Comparison of ENCODE assay signal across 29 cellular contexts in genomic region chr19:44620667-44621066, GRCh38. TPM values are rescaled to one million over a fixed set of nuclear protein-coding genes. Genes with fewer than 3 reads are reported as not detected.
"Had no signal": no experiment of that assay in that cellular context is flagged by ENCODE, and none has a peak within 500 bp of the region (broad histone marks: within the 10 kb centered on the region; RNA-seq: fewer than 3 reads in every experiment).

No MANE protein-coding gene starts in this region.

- H3K27ac ChIP-seq: adrenal gland, ascending aorta, breast epithelium, colonic mucosa, dorsolateral prefrontal cortex, sigmoid colon, transverse colon had no signal

- H3K4me1 ChIP-seq: adrenal gland, ascending aorta, breast epithelium, colonic mucosa, sigmoid colon had no signal

- ATAC-seq: stimulated activated naive B cell treated with anti-CD40 and anti-IgM and Interleukin-4, amounts not matched to agents 10 μg/mL and 1 μg/mL and 100 μg/mL, for 72 hours; WTC11 had no signal

- DNase-seq: activated CD8-positive, alpha-beta memory T cell treated with anti-CD3 and anti-CD28 coated beads for 24 hours; activated CD8-positive, alpha-beta memory T cell treated with anti-CD3 and anti-CD28 coated beads, Interleukin-2, amount 50 U/mL, for 4 hours; activated naive CD4-positive, alpha-beta T cell; activated T-cell treated with anti-CD3 and anti-CD28 coated beads, Interleukin-2, amount 50 U/mL, for 24 hours; adrenal gland; colonic mucosa; dorsolateral prefrontal cortex; foreskin melanocyte; glutamatergic neuron; hippocampal formation; mesendoderm; naive B cell; occipital lobe; posterior cingulate gyrus; sigmoid colon; stimulated activated CD4-positive, alpha-beta T cell treated with anti-CD3 and anti-CD28 coated beads, Interleukin-15, amount 100 ng/mL, for 24 hours; stimulated activated naive B cell treated with anti-CD40 and anti-IgM and Interleukin-4, amounts not matched to agents 10 μg/mL and 1 μg/mL and 100 μg/mL, for 72 hours; T-helper 9 cell; transverse colon had no signal

- H3K9me3 ChIP-seq: adrenal gland, ascending aorta, breast epithelium, colonic mucosa, sigmoid colon, transverse colon had no signal

- H3K4me3 ChIP-seq: adrenal gland, ascending aorta, breast epithelium, colonic mucosa, dorsolateral prefrontal cortex, sigmoid colon, smooth muscle cell, transverse colon had no signal

- H3K36me3 ChIP-seq: adrenal gland, ascending aorta, breast epithelium, colonic mucosa, sigmoid colon, transverse colon had no signal

- FAIRE-seq: urothelium cell line had no signal

- H3K27me3 ChIP-seq: adrenal gland, ascending aorta, breast epithelium, colonic mucosa, dorsolateral prefrontal cortex, sigmoid colon, transverse colon had no signal

RNA-seq across cellular contexts. Expression of gene IGSF23, which starts 7.3 kb away (rescaled TPM):
- total RNA-seq: activated T-helper 2 cell treated with anti-CD3 and anti-CD28 coated beads, Interferon-gamma antibody, Interleukin-2, Interleukin-4, amounts not matched to agents 10 μg/mL and 5 μg/mL and 100 μg/mL, durations not matched to agents 14 hours and 24 hours and 36 hours; adrenal gland; ascending aorta; breast epithelium; colonic mucosa; dorsolateral prefrontal cortex; lower leg skin; mucosa of gallbladder; occipital lobe; sigmoid colon; smooth muscle cell; T-helper 1 cell treated with Interleukin-12 subunit alpha and Interleukin-12 subunit beta and Interleukin-4 antibody, amounts not matched to agents 30 ng/mL and 1 ng/mL, for 36 hours; temporal lobe; transverse colon; WTC11 had no signal
